Comparison of ENCODE assay signal across 1 cellular context in genomic region chr10:98467506-98468318, GRCh38.
TF ChIP-seq lines count a peak whose summit lies in the region.

No MANE protein-coding gene starts in this region.

TF ChIP-seq in HepG2, 621 proteins besides CTCF, POLR2A, EP300 and RAD21 (continued from another document and continues in another):
- no peak for TF ChIP-seq KIAA2018 (CRISPR knock-in tag; IDR thresholded peaks at IDR 0.05; ENCODE audit: borderline replicate concordance)
- TF ChIP-seq MXD4 (CRISPR knock-in tag; IDR thresholded peaks at IDR 0.05): no peak
- TF ChIP-seq ZFP36 (IDR thresholded peaks at IDR 0.05; ENCODE audit: borderline replicate concordance, low read depth, low read length, partially characterized antibody): no peak
- TF ChIP-seq ZNF121 (CRISPR knock-in tag; IDR thresholded peaks at IDR 0.05): no peak
- TF ChIP-seq TEAD2 (CRISPR knock-in tag; IDR thresholded peaks at IDR 0.05): no peak
- no peak for TF ChIP-seq ZNF747 (CRISPR knock-in tag; IDR thresholded peaks at IDR 0.05; ENCODE audit: borderline replicate concordance)
- TF ChIP-seq ATF4 (CRISPR knock-in tag; IDR thresholded peaks at IDR 0.05): no peak
- TF ChIP-seq ZNF709 (CRISPR knock-in tag; IDR thresholded peaks at IDR 0.05): no peak
- TF ChIP-seq AHR (CRISPR knock-in tag; IDR thresholded peaks at IDR 0.05): 0 out of 2 replicates have a peak, but pooled peaks have one; percentile 24
- TF ChIP-seq ZFP37 (CRISPR knock-in tag; IDR thresholded peaks at IDR 0.05; ENCODE audit: borderline replicate concordance): no peak
- TF ChIP-seq ZNF230 (CRISPR knock-in tag; IDR thresholded peaks at IDR 0.05): no peak
- no peak for TF ChIP-seq PRMT3 (CRISPR knock-in tag; IDR thresholded peaks at IDR 0.05; ENCODE audit: borderline replicate concordance, low read depth)
- no peak for TF ChIP-seq SMARCC2 (IDR thresholded peaks at IDR 0.05)
- TF ChIP-seq ZNF331 (CRISPR knock-in tag; IDR thresholded peaks at IDR 0.05): peak; percentile 60; the same call in 1 of the 2 replicates
- TF ChIP-seq TGIF2 (CRISPR knock-in tag; IDR thresholded peaks at IDR 0.05): no peak
- TF ChIP-seq, protein P1, sequence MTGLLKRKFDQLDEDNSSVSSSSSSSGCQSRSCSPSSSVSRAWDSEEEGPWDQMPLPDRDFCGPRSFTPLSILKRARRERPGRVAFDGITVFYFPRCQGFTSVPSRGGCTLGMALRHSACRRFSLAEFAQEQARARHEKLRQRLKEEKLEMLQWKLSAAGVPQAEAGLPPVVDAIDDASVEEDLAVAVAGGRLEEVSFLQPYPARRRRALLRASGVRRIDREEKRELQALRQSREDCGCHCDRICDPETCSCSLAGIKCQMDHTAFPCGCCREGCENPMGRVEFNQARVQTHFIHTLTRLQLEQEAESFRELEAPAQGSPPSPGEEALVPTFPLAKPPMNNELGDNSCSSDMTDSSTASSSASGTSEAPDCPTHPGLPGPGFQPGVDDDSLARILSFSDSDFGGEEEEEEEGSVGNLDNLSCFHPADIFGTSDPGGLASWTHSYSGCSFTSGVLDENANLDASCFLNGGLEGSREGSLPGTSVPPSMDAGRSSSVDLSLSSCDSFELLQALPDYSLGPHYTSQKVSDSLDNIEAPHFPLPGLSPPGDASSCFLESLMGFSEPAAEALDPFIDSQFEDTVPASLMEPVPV (CRISPR knock-in tag; IDR thresholded peaks at IDR 0.05): 0 out of 2 replicates have a peak, but pooled peaks have one; percentile 29
- no peak for TF ChIP-seq ZNF607 (CRISPR knock-in tag; IDR thresholded peaks at IDR 0.05; ENCODE audit: borderline replicate concordance)
- TF ChIP-seq SRSF1 (optimal IDR thresholded peaks at IDR 0.05; ENCODE audit: low read depth, low read length): no peak
- no peak for TF ChIP-seq SRF (IDR thresholded peaks at IDR 0.05; ENCODE audit: low read depth, low read length)
- no peak for TF ChIP-seq ZNF574 (CRISPR knock-in tag; IDR thresholded peaks at IDR 0.05)
- TF ChIP-seq, protein P2, sequence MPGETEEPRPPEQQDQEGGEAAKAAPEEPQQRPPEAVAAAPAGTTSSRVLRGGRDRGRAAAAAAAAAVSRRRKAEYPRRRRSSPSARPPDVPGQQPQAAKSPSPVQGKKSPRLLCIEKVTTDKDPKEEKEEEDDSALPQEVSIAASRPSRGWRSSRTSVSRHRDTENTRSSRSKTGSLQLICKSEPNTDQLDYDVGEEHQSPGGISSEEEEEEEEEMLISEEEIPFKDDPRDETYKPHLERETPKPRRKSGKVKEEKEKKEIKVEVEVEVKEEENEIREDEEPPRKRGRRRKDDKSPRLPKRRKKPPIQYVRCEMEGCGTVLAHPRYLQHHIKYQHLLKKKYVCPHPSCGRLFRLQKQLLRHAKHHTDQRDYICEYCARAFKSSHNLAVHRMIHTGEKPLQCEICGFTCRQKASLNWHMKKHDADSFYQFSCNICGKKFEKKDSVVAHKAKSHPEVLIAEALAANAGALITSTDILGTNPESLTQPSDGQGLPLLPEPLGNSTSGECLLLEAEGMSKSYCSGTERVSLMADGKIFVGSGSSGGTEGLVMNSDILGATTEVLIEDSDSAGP (CRISPR knock-in tag; IDR thresholded peaks at IDR 0.05; ENCODE audit: borderline replicate concordance): peak; percentile 50; the same call in 1 of the 2 replicates
- TF ChIP-seq ERF (CRISPR knock-in tag; IDR thresholded peaks at IDR 0.05): peak; percentile 62; the same call in 1 of the 2 replicates
- no peak for TF ChIP-seq PPARG (CRISPR knock-in tag; conservative IDR thresholded peaks at IDR 0.05)
- TF ChIP-seq, protein P3, sequence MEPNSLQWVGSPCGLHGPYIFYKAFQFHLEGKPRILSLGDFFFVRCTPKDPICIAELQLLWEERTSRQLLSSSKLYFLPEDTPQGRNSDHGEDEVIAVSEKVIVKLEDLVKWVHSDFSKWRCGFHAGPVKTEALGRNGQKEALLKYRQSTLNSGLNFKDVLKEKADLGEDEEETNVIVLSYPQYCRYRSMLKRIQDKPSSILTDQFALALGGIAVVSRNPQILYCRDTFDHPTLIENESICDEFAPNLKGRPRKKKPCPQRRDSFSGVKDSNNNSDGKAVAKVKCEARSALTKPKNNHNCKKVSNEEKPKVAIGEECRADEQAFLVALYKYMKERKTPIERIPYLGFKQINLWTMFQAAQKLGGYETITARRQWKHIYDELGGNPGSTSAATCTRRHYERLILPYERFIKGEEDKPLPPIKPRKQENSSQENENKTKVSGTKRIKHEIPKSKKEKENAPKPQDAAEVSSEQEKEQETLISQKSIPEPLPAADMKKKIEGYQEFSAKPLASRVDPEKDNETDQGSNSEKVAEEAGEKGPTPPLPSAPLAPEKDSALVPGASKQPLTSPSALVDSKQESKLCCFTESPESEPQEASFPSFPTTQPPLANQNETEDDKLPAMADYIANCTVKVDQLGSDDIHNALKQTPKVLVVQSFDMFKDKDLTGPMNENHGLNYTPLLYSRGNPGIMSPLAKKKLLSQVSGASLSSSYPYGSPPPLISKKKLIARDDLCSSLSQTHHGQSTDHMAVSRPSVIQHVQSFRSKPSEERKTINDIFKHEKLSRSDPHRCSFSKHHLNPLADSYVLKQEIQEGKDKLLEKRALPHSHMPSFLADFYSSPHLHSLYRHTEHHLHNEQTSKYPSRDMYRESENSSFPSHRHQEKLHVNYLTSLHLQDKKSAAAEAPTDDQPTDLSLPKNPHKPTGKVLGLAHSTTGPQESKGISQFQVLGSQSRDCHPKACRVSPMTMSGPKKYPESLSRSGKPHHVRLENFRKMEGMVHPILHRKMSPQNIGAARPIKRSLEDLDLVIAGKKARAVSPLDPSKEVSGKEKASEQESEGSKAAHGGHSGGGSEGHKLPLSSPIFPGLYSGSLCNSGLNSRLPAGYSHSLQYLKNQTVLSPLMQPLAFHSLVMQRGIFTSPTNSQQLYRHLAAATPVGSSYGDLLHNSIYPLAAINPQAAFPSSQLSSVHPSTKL (CRISPR knock-in tag; IDR thresholded peaks at IDR 0.05): no peak
- 0 out of 2 replicates have a peak, but pooled peaks have one; percentile 24 for TF ChIP-seq THAP11 (CRISPR knock-in tag; IDR thresholded peaks at IDR 0.05)
- TF ChIP-seq HDAC6 (IDR thresholded peaks at IDR 0.05; ENCODE audit: low read depth, low read length): no peak
- TF ChIP-seq MZF1 (CRISPR knock-in tag; IDR thresholded peaks at IDR 0.05; ENCODE audit: borderline replicate concordance): no peak
- TF ChIP-seq SALL2 (CRISPR knock-in tag; IDR thresholded peaks at IDR 0.05): no peak
- TF ChIP-seq, protein P4, sequence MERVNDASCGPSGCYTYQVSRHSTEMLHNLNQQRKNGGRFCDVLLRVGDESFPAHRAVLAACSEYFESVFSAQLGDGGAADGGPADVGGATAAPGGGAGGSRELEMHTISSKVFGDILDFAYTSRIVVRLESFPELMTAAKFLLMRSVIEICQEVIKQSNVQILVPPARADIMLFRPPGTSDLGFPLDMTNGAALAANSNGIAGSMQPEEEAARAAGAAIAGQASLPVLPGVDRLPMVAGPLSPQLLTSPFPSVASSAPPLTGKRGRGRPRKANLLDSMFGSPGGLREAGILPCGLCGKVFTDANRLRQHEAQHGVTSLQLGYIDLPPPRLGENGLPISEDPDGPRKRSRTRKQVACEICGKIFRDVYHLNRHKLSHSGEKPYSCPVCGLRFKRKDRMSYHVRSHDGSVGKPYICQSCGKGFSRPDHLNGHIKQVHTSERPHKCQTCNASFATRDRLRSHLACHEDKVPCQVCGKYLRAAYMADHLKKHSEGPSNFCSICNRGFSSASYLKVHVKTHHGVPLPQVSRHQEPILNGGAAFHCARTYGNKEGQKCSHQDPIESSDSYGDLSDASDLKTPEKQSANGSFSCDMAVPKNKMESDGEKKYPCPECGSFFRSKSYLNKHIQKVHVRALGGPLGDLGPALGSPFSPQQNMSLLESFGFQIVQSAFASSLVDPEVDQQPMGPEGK (CRISPR knock-in tag; IDR thresholded peaks at IDR 0.05): peak; percentile 32; the same call in 1 of the 2 replicates
- no peak for TF ChIP-seq NCOR1 (IDR thresholded peaks at IDR 0.05; ENCODE audit: borderline replicate concordance, low read length)
- TF ChIP-seq NFYC (CRISPR knock-in tag; IDR thresholded peaks at IDR 0.05): no peak
- 0 out of 2 replicates have a peak, but pooled peaks have one; percentile 17 for TF ChIP-seq ZNF761 (CRISPR knock-in tag; conservative IDR thresholded peaks at IDR 0.05)
- no peak for TF ChIP-seq ZNF136 (CRISPR knock-in tag; IDR thresholded peaks at IDR 0.05; ENCODE audit: low read depth)
- no peak for TF ChIP-seq RFX1 (IDR thresholded peaks at IDR 0.05)
- no peak for TF ChIP-seq ZNF3 (CRISPR knock-in tag; IDR thresholded peaks at IDR 0.05)
- TF ChIP-seq ETV5 (CRISPR knock-in tag; IDR thresholded peaks at IDR 0.05; ENCODE audit: borderline replicate concordance): peak; percentile 42; the same call in 1 of the 2 replicates
- TF ChIP-seq FOXK1 (CRISPR knock-in tag; IDR thresholded peaks at IDR 0.05; ENCODE audit: borderline replicate concordance, low read depth): no peak
